30 cellular contexts compared by ENCODE assay signal in genomic region chr3:118740722-118741290, GRCh38.
"Had no signal": no experiment of that assay in that cellular context is flagged by ENCODE, and none has a peak within 500 bp of the region (broad histone marks: within the 10 kb centered on the region; RNA-seq: fewer than 3 reads in every experiment).

No MANE protein-coding gene starts in this region.

- H3K9me2 ChIP-seq: SK-N-SH had no signal

- H3K4me2 ChIP-seq: SK-N-SH had no signal

- DNase-seq: activated CD4-positive, alpha-beta T cell treated with anti-CD3 and anti-CD28 coated beads for 36 hours; activated CD4-positive, alpha-beta T cell treated with anti-CD3 and anti-CD28 coated beads, Interleukin-2, amount 10 ng/mL, durations not matched to agents 7 days and 5 days; activated CD4-positive, alpha-beta T cell treated with anti-CD3 and anti-CD28 coated beads, Interleukin-2, amount 50 U/mL, for 48 hours; activated CD8-positive, alpha-beta T cell treated with anti-CD3 and anti-CD28 coated beads, Interleukin-2, amount 10 ng/mL, durations not matched to agents 7 days and 5 days; activated gamma-delta T cell; activated naive CD4-positive, alpha-beta T cell treated with Interleukin-2 at 50 U/mL for 16 hours; activated naive CD8-positive, alpha-beta T cell treated with anti-CD3 and anti-CD28 coated beads, Interleukin-2, amount 10 ng/mL, durations not matched to agents 7 days and 5 days; activated T-cell treated with anti-CD3 and anti-CD28 coated beads, Interleukin-2, amount 50 U/mL, for 24 hours; amygdala; NCI-H1092; NCI-H146; NCI-H187; NCI-H2029 treated with DMSO at 0.1 percent for 48 hours; NCI-H2107; NCI-H2171; NCI-H446; NCI-H510A treated with DMSO at 0.1 percent for 48 hours; NCI-H69; NCI-H82; NK-92 treated with Interleukin-12 subunit alpha and Interleukin-12 subunit beta, amount 100 ng/mL, for 24 hours; PC-3; Peyer's patch; RPMI8226; SHP77 treated with DMSO at 0.1 percent for 48 hours; SK-N-SH had no signal

- H3K9me3 ChIP-seq: ascending aorta, SJSA1, SK-N-SH had no signal

- ATAC-seq: activated CD4-positive, alpha-beta T cell treated with anti-CD3 and anti-CD28 coated beads for 36 hours; activated CD4-positive, CD25-positive, alpha-beta regulatory T cell treated with anti-CD3 and anti-CD28 coated beads, Interleukin-2, amount 50 U/mL, for 24 hours; activated CD8-positive, alpha-beta T cell treated with anti-CD3 and anti-CD28 coated beads, Interleukin-2, amount 10 ng/mL, durations not matched to agents 7 days and 5 days; PC-3; WTC11 had no signal

- H3K4me1 ChIP-seq: ascending aorta, Peyer's patch, SJSA1 had no signal

- H3K27me3 ChIP-seq: ascending aorta, cardiac muscle cell, Peyer's patch, SJSA1 had no signal

- H3K4me3 ChIP-seq: ascending aorta, cardiac muscle cell, Peyer's patch, SJSA1 had no signal

- H3K27ac ChIP-seq: ascending aorta, cardiac muscle cell, Peyer's patch, SJSA1 had no signal

- H3K9ac ChIP-seq: SK-N-SH had no signal

- H3K36me3 ChIP-seq: ascending aorta, cardiac muscle cell, Peyer's patch, SJSA1 had no signal
